13 cellular contexts compared by ENCODE assay signal in genomic region chr16:1920727-1921155, GRCh38. TPM values are rescaled to one million over a fixed set of nuclear protein-coding genes. Genes with fewer than 3 reads are reported as not detected.
DNase-seq lines count a peak whose midpoint lies in the region; ATAC-seq, FAIRE-seq and TF ChIP-seq lines count a peak whose summit lies in the region.
"Had no signal": no experiment of that assay in that cellular context is flagged by ENCODE, and none has a peak within 500 bp of the region (broad histone marks: within the 10 kb centered on the region; RNA-seq: fewer than 3 reads in every experiment).

No MANE protein-coding gene starts in this region.

- CTCF ChIA-PET in H1 (lab: Charles Lee; ENCODE audit: partially characterized antibody): interaction anchor here (0.7 to 2.2 kb wide), 7 partner anchors 8 to 97 kb away, joined by 3 to 9 read pairs (median 4); no protein-coding TSS in a partner anchor

- TF ChIP-seq EP300 in H1 (IDR thresholded peaks at IDR 0.05; ENCODE audit: borderline replicate concordance in 1 of 2, low read depth in 2 of 2, low read length in 2 of 2): no peak

- no peak overlapping the region for H2AFZ ChIP-seq in H1 (ENCODE audit: low read length)

- H3K79me1 ChIP-seq in H1 (ENCODE audit: low read depth, low read length): no peaks in the 10 kb centered on the region

- FAIRE-seq in H1 (lab: Jason Lieb, UNC): peak; percentile 82

- no peak for TF ChIP-seq RAD21 in H1 (IDR thresholded peaks at IDR 0.05 in 1 of 2, conservative IDR thresholded peaks at IDR 0.05 in 1 of 2; ENCODE audit: low read depth in 2 of 2, low read length in 2 of 2)

- no peak overlapping the region for H3K27ac Mint-ChIP-seq in activated T-cell treated with anti-CD3 and anti-CD28 coated beads, Interleukin-2, amount 50 U/mL, for 24 hours

- no peak for TF ChIP-seq CTCF in H1 (IDR thresholded peaks at IDR 0.05; ENCODE audit: control extremely low read depth in 1 of 3, insufficient read depth in 1 of 3, low read depth in 1 of 3, low read length in 3 of 3)

- no peak overlapping the region for H3K4ac ChIP-seq in H1 (replicated peaks; ENCODE audit: insufficient read length, low read depth, low read length)

- 15% methylated on average over 15 of the region's 15 CpGs; no CpG with 5 or more reads in 1 of the 2 experiments for WGBS in H1 (ENCODE audit: extremely low coverage in 1 of 2, insufficient coverage in 1 of 2, insufficient read length in 1 of 2, insufficient replicate concordance in 2 of 2, low coverage in 1 of 2, low lambda C conversion rate in 2 of 2, missing lambda C conversion rate in 1 of 2), 2 experiments

- no peaks in the 10 kb centered on the region for H3K9me3 ChIP-seq in H1 (ENCODE audit: insufficient read depth in 2 of 2, low read depth in 1 of 2, low read length in 1 of 2)
- H3K9me3 ChIP-seq: adrenal gland, psoas muscle had no signal

- peak overlapping the region; percentile 98; the same call in 1 of the 2 replicates for H2BK15ac ChIP-seq in H1 (ENCODE audit: low read length)

- peaks cover 0 to 7% (median 0%) of the 10 kb centered on the region in 4 experiments; a peak in 1 of 8 replicates for H3K36me3 ChIP-seq in H1 (ENCODE audit: control insufficient read depth in 2 of 4, insufficient read depth in 4 of 4, low read length in 3 of 4)
- H3K36me3 ChIP-seq: adrenal gland had no signal

- no peaks in the 10 kb centered on the region for H3K9me3 Mint-ChIP-seq in activated T-cell treated with anti-CD3 and anti-CD28 coated beads, Interleukin-2, amount 50 U/mL, for 24 hours

- peaks cover 39 to 84% (median 68%) of the 10 kb centered on the region in 4 experiments for H3K27me3 ChIP-seq in H1 (replicated peaks in 1 of 4; ENCODE audit: control insufficient read depth in 3 of 4, extremely low read depth in 1 of 4, insufficient read depth in 3 of 4, low read length in 3 of 4)

- no peak overlapping the region for H3K4me3 Mint-ChIP-seq in activated T-cell treated with anti-CD3 and anti-CD28 coated beads, Interleukin-2, amount 50 U/mL, for 24 hours
- H3K4me3 Mint-ChIP-seq: CD4-positive, CD25-positive, alpha-beta regulatory T cell had no signal

- H3K79me2 ChIP-seq in H1 (ENCODE audit: control insufficient read depth in 1 of 2, insufficient read depth in 2 of 2, low read length in 2 of 2): no peaks in the 10 kb centered on the region

- no peak overlapping the region for H2BK120ac ChIP-seq in H1 (replicated peaks; ENCODE audit: low read depth, low read length)

- DNase-seq in activated T-cell treated with anti-CD3 and anti-CD28 coated beads for 48 hours (ENCODE audit: low read depth): peak; percentile 15
- DNase-seq in activated T-cell treated with anti-CD3 and anti-CD28 coated beads, Interleukin-2, amount 50 U/mL, for 24 hours: no peak
- DNase-seq in NCI-H82 treated with DMSO at 0.1 percent for 48 hours (lab: John Stamatoyannopoulos, UW; ENCODE audit: unreplicated experiment): peak; percentile 55
- DNase-seq in H1 (ENCODE audit: low read depth in 1 of 2, low spot score in 2 of 2): peak in 1 of 2 experiments; percentile 78
- DNase-seq in stimulated activated naive CD8-positive, alpha-beta T cell treated with anti-CD3 and anti-CD28 coated beads, Interleukin-15, Interleukin-2, amounts not matched to agents 100 U/mL and 50 U/mL, for 24 hours: peak; percentile 28
- no peak for DNase-seq in stimulated activated CD4-positive, alpha-beta T cell treated with anti-CD3 and anti-CD28 coated beads, Interleukin-12 subunit alpha, Interleukin-12 subunit beta, amount 100 ng/mL, for 4 hours
- no peak for DNase-seq in glomerular visceral epithelial cell (ENCODE audit: extremely low spot score)
- no peak for DNase-seq in DMS153 treated with DMSO at 0.1 percent for 48 hours (lab: John Stamatoyannopoulos, UW; ENCODE audit: unreplicated experiment)
- DNase-seq: head of caudate nucleus, psoas muscle had no signal

- no peak overlapping the region for H4K8ac ChIP-seq in H1 (ENCODE audit: extremely low read depth, insufficient read depth, low read length)

- H3K56ac ChIP-seq in H1 (replicated peaks; ENCODE audit: insufficient read length, low read depth, low read length): no peak overlapping the region

- no peak overlapping the region for H3K27ac ChIP-seq in H1 (ENCODE audit: low read depth, low read length)
- H3K27ac ChIP-seq: adrenal gland, psoas muscle, SK-N-MC had no signal

- no peak overlapping the region for H3K14ac ChIP-seq in H1 (ENCODE audit: insufficient read length)

- peaks cover 4 to 9% of the 10 kb centered on the region in 2 experiments for H4K20me1 ChIP-seq in H1 (replicated peaks in 1 of 2; ENCODE audit: control insufficient read depth in 1 of 2, insufficient read depth in 2 of 2, low read length in 2 of 2)

- H3K9ac ChIP-seq in H1 (replicated peaks in 1 of 4; ENCODE audit: extremely low read depth in 1 of 4, low read depth in 3 of 4, low read length in 3 of 4): no peak overlapping the region

- 0 out of 2 replicates have a peak overlapping the region, but pooled peaks have one; percentile 26 for H2BK5ac ChIP-seq in H1 (ENCODE audit: low read depth, low read length)

- H2AK5ac ChIP-seq in H1 (ENCODE audit: low read depth, low read length): no peak overlapping the region

- H2BK20ac ChIP-seq in H1 (ENCODE audit: low read length): 0 out of 2 replicates have a peak overlapping the region, but pooled peaks have one; percentile 4

- peak overlapping the region; percentile 30; the same call in 1 of the 2 replicates for H2BK12ac ChIP-seq in H1 (ENCODE audit: low read depth, low read length)

- peaks cover 70% of the 10 kb centered on the region for H3K27me3 Mint-ChIP-seq in activated T-cell treated with anti-CD3 and anti-CD28 coated beads, Interleukin-2, amount 50 U/mL, for 24 hours

- H3K4me3 ChIP-seq in H1 (ENCODE audit: extremely low read depth in 1 of 4, insufficient read depth in 2 of 4, low read depth in 3 of 4, low read length in 4 of 4): peak overlapping the region in 1 of 4 experiments; percentile 20; a peak in 1 of 8 replicates
- H3K4me3 ChIP-seq: adrenal gland, psoas muscle, SK-N-MC had no signal

- H3K36me3 Mint-ChIP-seq in activated T-cell treated with anti-CD3 and anti-CD28 coated beads, Interleukin-2, amount 50 U/mL, for 24 hours (ENCODE audit: low read depth): no peaks in the 10 kb centered on the region
- H3K36me3 Mint-ChIP-seq: CD4-positive, CD25-positive, alpha-beta regulatory T cell had no signal

- H3K4me2 ChIP-seq in H1 (ENCODE audit: insufficient read depth in 1 of 2, low read depth in 2 of 2, low read length in 2 of 2): peak overlapping the region; percentile 56 to 57

- TF ChIP-seq POLR2A in H1 (IDR thresholded peaks at IDR 0.05; ENCODE audit: control extremely low read depth in 1 of 2, low read depth in 2 of 2, low read length in 2 of 2): no peak

- H3K23ac ChIP-seq in H1 (ENCODE audit: insufficient read length): no peak overlapping the region

- H3K4me1 ChIP-seq in H1 (replicated peaks in 1 of 4; ENCODE audit: control insufficient read depth in 3 of 4, insufficient read depth in 4 of 4, low read length in 3 of 4): peaks cover 4 to 38% (median 23%) of the 10 kb centered on the region in 4 experiments
- H3K4me1 ChIP-seq: psoas muscle had no signal

- ATAC-seq in stimulated activated naive CD8-positive, alpha-beta T cell treated with anti-CD3 and anti-CD28 coated beads, Interleukin-15, Interleukin-2, amounts not matched to agents 100 U/mL and 50 U/mL, for 24 hours: peak; percentile 34

- H4K5ac ChIP-seq in H1 (ENCODE audit: insufficient read length, low read depth, low read length): no peak overlapping the region

- peaks cover 3% of the 10 kb centered on the region for H3K4me1 Mint-ChIP-seq in activated T-cell treated with anti-CD3 and anti-CD28 coated beads, Interleukin-2, amount 50 U/mL, for 24 hours (ENCODE audit: low read depth)

- no peak overlapping the region for H3K18ac ChIP-seq in H1 (ENCODE audit: extremely low read depth, low read length)

- POLR2A ChIA-PET in H1 (lab: Charles Lee; ENCODE audit: partially characterized antibody): interaction anchor here (1.0 to 1.8 kb wide), 6 partner anchors 12 to 234 kb away, joined by 3 to 8 read pairs (median 3); partner anchors contain the start of gene RPS2

- H3K23me2 ChIP-seq in H1 (ENCODE audit: low read depth, low read length): peaks cover 9% of the 10 kb centered on the region; the same call in 1 of the 2 replicates

- H4K91ac ChIP-seq in H1 (replicated peaks; ENCODE audit: insufficient read length, low read length): no peak overlapping the region

RNA-seq across cellular contexts. Expression of gene HS3ST6, which starts 2.5 kb away (rescaled TPM):
- 0.39 TPM in 1 of 2 replicates, not detected in the other for total RNA-seq in H1 (2021; fragmentation: NEBNext Ultra II Directional; extraction: Animal tissue kit (Norgen Biotek cat#: 25700))
- 0.36 and 0.63 TPM in 2 replicates for polyA plus RNA-seq in H1 (2011; rRNA removed)
- 0.09 TPM for polyA plus RNA-seq in H1 (2011; cell fraction: cytosol; rRNA removed)
- polyA plus RNA-seq in H1 (2011; cell fraction: nucleus; rRNA removed): 0.40 TPM
- polyA plus RNA-seq in H1 (2012, experiment 1 of 2): 0.15 to 0.17 TPM in 2 of 4 replicates, not detected in the others
- polyA plus RNA-seq in H1 (2012, experiment 2 of 2): not detected
- 0.26 TPM for polyA plus RNA-seq in H1 (2013, experiment 1 of 2)
- 0.18 TPM for polyA plus RNA-seq in H1 (2013, experiment 2 of 2)
- polyA minus RNA-seq in H1 (2011; rRNA and poly(A)+ RNA removed): not detected in 2 replicates
- not detected for polyA minus RNA-seq in H1 (2011; cell fraction: cytosol; rRNA and poly(A)+ RNA removed)
- not detected for polyA minus RNA-seq in H1 (2011; cell fraction: nucleus; rRNA and poly(A)+ RNA removed)
- total RNA-seq: adrenal gland; CD4-positive, CD25-positive, alpha-beta regulatory T cell; psoas muscle had no signal
- polyA plus RNA-seq: CD4-positive, CD25-positive, alpha-beta regulatory T cell; psoas muscle had no signal

RNA-seq across cellular contexts. Expression of gene MSRB1, which starts 22.3 kb away (rescaled TPM):
- 28.2 and 34.1 TPM in 2 replicates for total RNA-seq in H1 (2021; fragmentation: NEBNext Ultra II Directional; extraction: Animal tissue kit (Norgen Biotek cat#: 25700))
- polyA plus RNA-seq in H1 (2011; rRNA removed): 51.4 and 53.8 TPM in 2 replicates
- polyA plus RNA-seq in H1 (2011; cell fraction: cytosol; rRNA removed): 42.6 TPM
- 40.0 TPM for polyA plus RNA-seq in H1 (2011; cell fraction: nucleus; rRNA removed)
- polyA plus RNA-seq in H1 (2012, experiment 1 of 2): 21.6 to 38.9 TPM (median 38.0 TPM) in 4 replicates
- 60.9 TPM for polyA plus RNA-seq in H1 (2012, experiment 2 of 2)
- 27.6 TPM for polyA plus RNA-seq in H1 (2013, experiment 1 of 2)
- polyA plus RNA-seq in H1 (2013, experiment 2 of 2): 28.2 TPM
- polyA minus RNA-seq in H1 (2011; rRNA and poly(A)+ RNA removed): 29.0 and 33.9 TPM in 2 replicates
- polyA minus RNA-seq in H1 (2011; cell fraction: cytosol; rRNA and poly(A)+ RNA removed): 23.3 TPM
- 20.6 TPM for polyA minus RNA-seq in H1 (2011; cell fraction: nucleus; rRNA and poly(A)+ RNA removed)

RNA-seq across cellular contexts. Expression of gene RPL3L, which starts 33.7 kb away (rescaled TPM):
- 0.19 and 0.39 TPM in 2 replicates for total RNA-seq in H1 (2021; fragmentation: NEBNext Ultra II Directional; extraction: Animal tissue kit (Norgen Biotek cat#: 25700))
- 0.08 and 0.24 TPM in 2 replicates for polyA plus RNA-seq in H1 (2011; rRNA removed)
- polyA plus RNA-seq in H1 (2011; cell fraction: cytosol; rRNA removed): 0.21 TPM
- 0.56 TPM for polyA plus RNA-seq in H1 (2011; cell fraction: nucleus; rRNA removed)
- 0.23 to 0.62 TPM (median 0.42 TPM) in 4 replicates for polyA plus RNA-seq in H1 (2012, experiment 1 of 2)
- polyA plus RNA-seq in H1 (2012, experiment 2 of 2): 0.16 TPM
- 0.14 TPM for polyA plus RNA-seq in H1 (2013, experiment 1 of 2)
- polyA plus RNA-seq in H1 (2013, experiment 2 of 2): 0.20 TPM
- polyA minus RNA-seq in H1 (2011; rRNA and poly(A)+ RNA removed): 0.69 TPM in 1 of 2 replicates, not detected in the other
- not detected for polyA minus RNA-seq in H1 (2011; cell fraction: cytosol; rRNA and poly(A)+ RNA removed)
- not detected for polyA minus RNA-seq in H1 (2011; cell fraction: nucleus; rRNA and poly(A)+ RNA removed)
- total RNA-seq: CD4-positive, CD25-positive, alpha-beta regulatory T cell had no signal
- polyA plus RNA-seq: CD4-positive, CD25-positive, alpha-beta regulatory T cell had no signal

RNA-seq across cellular contexts. Expression of gene NDUFB10, which starts 38.6 kb away (rescaled TPM):
- total RNA-seq in H1 (2021; fragmentation: NEBNext Ultra II Directional; extraction: Animal tissue kit (Norgen Biotek cat#: 25700)): 183 and 197 TPM in 2 replicates
- polyA plus RNA-seq in H1 (2011; rRNA removed): 194 and 243 TPM in 2 replicates
- 282 TPM for polyA plus RNA-seq in H1 (2011; cell fraction: cytosol; rRNA removed)
- polyA plus RNA-seq in H1 (2011; cell fraction: nucleus; rRNA removed): 327 TPM
- 205 to 282 TPM (median 263 TPM) in 4 replicates for polyA plus RNA-seq in H1 (2012, experiment 1 of 2)
- 290 TPM for polyA plus RNA-seq in H1 (2012, experiment 2 of 2)
- polyA plus RNA-seq in H1 (2013, experiment 1 of 2): 222 TPM
- polyA plus RNA-seq in H1 (2013, experiment 2 of 2): 218 TPM
- 58.5 and 93.0 TPM in 2 replicates for polyA minus RNA-seq in H1 (2011; rRNA and poly(A)+ RNA removed)
- polyA minus RNA-seq in H1 (2011; cell fraction: cytosol; rRNA and poly(A)+ RNA removed): 204 TPM
- 64.0 TPM for polyA minus RNA-seq in H1 (2011; cell fraction: nucleus; rRNA and poly(A)+ RNA removed)

RNA-seq across cellular contexts. Expression of gene RPS2, which starts 43.9 kb away (rescaled TPM):
- total RNA-seq in H1 (2021; fragmentation: NEBNext Ultra II Directional; extraction: Animal tissue kit (Norgen Biotek cat#: 25700)): 3,974 and 4,042 TPM in 2 replicates
- 16,783 and 22,970 TPM in 2 replicates for polyA plus RNA-seq in H1 (2011; rRNA removed)
- 11,248 TPM for polyA plus RNA-seq in H1 (2011; cell fraction: cytosol; rRNA removed)
- 10,145 TPM for polyA plus RNA-seq in H1 (2011; cell fraction: nucleus; rRNA removed)
- 3,762 to 6,877 TPM (median 6,536 TPM) in 4 replicates for polyA plus RNA-seq in H1 (2012, experiment 1 of 2)
- polyA plus RNA-seq in H1 (2012, experiment 2 of 2): 9,397 TPM
- 5,116 TPM for polyA plus RNA-seq in H1 (2013, experiment 1 of 2)
- polyA plus RNA-seq in H1 (2013, experiment 2 of 2): 5,274 TPM
- polyA minus RNA-seq in H1 (2011; rRNA and poly(A)+ RNA removed): 2,903 and 3,451 TPM in 2 replicates
- polyA minus RNA-seq in H1 (2011; cell fraction: cytosol; rRNA and poly(A)+ RNA removed): 3,105 TPM
- polyA minus RNA-seq in H1 (2011; cell fraction: nucleus; rRNA and poly(A)+ RNA removed): 2,164 TPM

Comparison
In these comparisons a context has a peak if more than half of its experiments do, and no peak if none do; other contexts are left out.
1. DNase-seq: peak in activated T-cell treated with anti-CD3 and anti-CD28 coated beads for 48 hours (single experiment), NCI-H82 treated with DMSO at 0.1 percent for 48 hours (single experiment) and stimulated activated naive CD8-positive, alpha-beta T cell treated with anti-CD3 and anti-CD28 coated beads, Interleukin-15, Interleukin-2, amounts not matched to agents 100 U/mL and 50 U/mL, for 24 hours (single experiment); none in activated T-cell treated with anti-CD3 and anti-CD28 coated beads, Interleukin-2, amount 50 U/mL, for 24 hours (single experiment), stimulated activated CD4-positive, alpha-beta T cell treated with anti-CD3 and anti-CD28 coated beads, Interleukin-12 subunit alpha, Interleukin-12 subunit beta, amount 100 ng/mL, for 4 hours (single experiment), glomerular visceral epithelial cell (single experiment) and DMS153 treated with DMSO at 0.1 percent for 48 hours (single experiment).